ENCODE assay signal across 13 cellular contexts in the genomic region with DNA sequence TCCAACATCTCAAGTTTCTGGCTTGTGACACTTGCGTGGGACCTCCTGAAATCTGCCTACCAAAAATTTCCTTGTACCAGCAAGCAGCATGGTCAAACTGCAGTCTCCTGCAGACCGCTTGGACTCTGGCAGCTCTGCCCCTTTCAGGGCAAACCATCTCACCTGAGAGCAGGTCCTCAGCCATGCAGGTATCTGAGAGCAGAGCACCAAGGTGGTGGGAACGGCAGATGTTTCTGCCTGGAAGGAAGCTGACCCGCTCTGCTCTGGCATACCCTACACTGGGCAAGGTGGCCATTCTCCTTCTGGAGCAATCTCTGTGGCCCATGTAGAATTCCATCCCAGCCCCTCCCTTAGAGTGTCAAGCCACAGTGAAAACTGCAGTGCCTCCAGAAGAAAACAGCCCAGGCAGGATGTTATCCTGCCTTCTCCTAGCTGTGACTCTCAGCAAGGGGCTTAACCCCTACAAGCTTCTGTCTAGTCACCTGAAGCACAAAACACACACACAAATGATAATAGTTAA.
"Had no signal": no experiment of that assay in that cellular context is flagged by ENCODE, and none has a peak within 500 bp of the region (broad histone marks: within the 10 kb centered on the region; RNA-seq: fewer than 3 reads in every experiment).

No MANE protein-coding gene starts in this region.

- H3K4me3 Mint-ChIP-seq: activated naive CD8-positive, alpha-beta T cell treated with anti-CD3 and anti-CD28 coated beads, Interleukin-2, amount 10 ng/mL, durations not matched to agents 7 days and 5 days; natural killer cell treated with Interleukin-12 subunit alpha and Interleukin-12 subunit beta and Interleukin-15 and Interleukin-18, amount 100 ng/mL, for 72 hours had no signal

- H3K4me1 ChIP-seq: colonic mucosa, gastrocnemius medialis had no signal

- H3K27me3 Mint-ChIP-seq: activated naive CD8-positive, alpha-beta T cell treated with anti-CD3 and anti-CD28 coated beads, Interleukin-2, amount 10 ng/mL, durations not matched to agents 7 days and 5 days; natural killer cell treated with Interleukin-12 subunit alpha and Interleukin-12 subunit beta and Interleukin-15 and Interleukin-18, amount 100 ng/mL, for 72 hours had no signal

- H3K36me3 ChIP-seq: colonic mucosa had no signal

- H3K27ac Mint-ChIP-seq: activated naive CD8-positive, alpha-beta T cell treated with anti-CD3 and anti-CD28 coated beads, Interleukin-2, amount 10 ng/mL, durations not matched to agents 7 days and 5 days; natural killer cell treated with Interleukin-12 subunit alpha and Interleukin-12 subunit beta and Interleukin-15 and Interleukin-18, amount 100 ng/mL, for 72 hours had no signal

- H3K4me3 ChIP-seq: colonic mucosa, gastrocnemius medialis, skin epidermis, tibial nerve had no signal

- H3K27me3 ChIP-seq: colonic mucosa, gastrocnemius medialis, tibial nerve had no signal

- H3K9me3 Mint-ChIP-seq: activated naive CD8-positive, alpha-beta T cell treated with anti-CD3 and anti-CD28 coated beads, Interleukin-2, amount 10 ng/mL, durations not matched to agents 7 days and 5 days had no signal

- H3K27ac ChIP-seq: colonic mucosa, epithelial cell of prostate, gastrocnemius medialis, skin epidermis, tibial nerve had no signal

- DNase-seq: activated CD4-positive, alpha-beta T cell treated with anti-CD3 and anti-CD28 coated beads for 1 hour; activated CD4-positive, alpha-beta T cell treated with anti-CD3 and anti-CD28 coated beads, Interleukin-2, amount 50 U/mL, for 48 hours; activated naive CD8-positive, alpha-beta T cell treated with anti-CD3 and anti-CD28 coated beads, Interleukin-2, amount 10 ng/mL, durations not matched to agents 7 days and 5 days; anterior cingulate cortex; colonic mucosa; effector memory CD4-positive, alpha-beta T cell; gastrocnemius medialis; occipital lobe; T-helper 9 cell had no signal

- ATAC-seq: gastrocnemius medialis; natural killer cell treated with Interleukin-12 subunit alpha and Interleukin-12 subunit beta and Interleukin-15 and Interleukin-18, amount 100 ng/mL, for 72 hours had no signal
